ENCODE assay signal across 1 cellular context in genomic region chr17:38544175-38544838, GRCh38.
TF ChIP-seq lines count a peak whose summit lies in the region.

No MANE protein-coding gene starts in this region.

TF ChIP-seq in A549, 52 proteins besides CTCF, POLR2A, EP300 and RAD21 (continued from another document):
- TF ChIP-seq, protein P1, sequence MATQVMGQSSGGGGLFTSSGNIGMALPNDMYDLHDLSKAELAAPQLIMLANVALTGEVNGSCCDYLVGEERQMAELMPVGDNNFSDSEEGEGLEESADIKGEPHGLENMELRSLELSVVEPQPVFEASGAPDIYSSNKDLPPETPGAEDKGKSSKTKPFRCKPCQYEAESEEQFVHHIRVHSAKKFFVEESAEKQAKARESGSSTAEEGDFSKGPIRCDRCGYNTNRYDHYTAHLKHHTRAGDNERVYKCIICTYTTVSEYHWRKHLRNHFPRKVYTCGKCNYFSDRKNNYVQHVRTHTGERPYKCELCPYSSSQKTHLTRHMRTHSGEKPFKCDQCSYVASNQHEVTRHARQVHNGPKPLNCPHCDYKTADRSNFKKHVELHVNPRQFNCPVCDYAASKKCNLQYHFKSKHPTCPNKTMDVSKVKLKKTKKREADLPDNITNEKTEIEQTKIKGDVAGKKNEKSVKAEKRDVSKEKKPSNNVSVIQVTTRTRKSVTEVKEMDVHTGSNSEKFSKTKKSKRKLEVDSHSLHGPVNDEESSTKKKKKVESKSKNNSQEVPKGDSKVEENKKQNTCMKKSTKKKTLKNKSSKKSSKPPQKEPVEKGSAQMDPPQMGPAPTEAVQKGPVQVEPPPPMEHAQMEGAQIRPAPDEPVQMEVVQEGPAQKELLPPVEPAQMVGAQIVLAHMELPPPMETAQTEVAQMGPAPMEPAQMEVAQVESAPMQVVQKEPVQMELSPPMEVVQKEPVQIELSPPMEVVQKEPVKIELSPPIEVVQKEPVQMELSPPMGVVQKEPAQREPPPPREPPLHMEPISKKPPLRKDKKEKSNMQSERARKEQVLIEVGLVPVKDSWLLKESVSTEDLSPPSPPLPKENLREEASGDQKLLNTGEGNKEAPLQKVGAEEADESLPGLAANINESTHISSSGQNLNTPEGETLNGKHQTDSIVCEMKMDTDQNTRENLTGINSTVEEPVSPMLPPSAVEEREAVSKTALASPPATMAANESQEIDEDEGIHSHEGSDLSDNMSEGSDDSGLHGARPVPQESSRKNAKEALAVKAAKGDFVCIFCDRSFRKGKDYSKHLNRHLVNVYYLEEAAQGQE (IDR thresholded peaks at IDR 0.05), result no peak
- TF ChIP-seq EHF (CRISPR knock-in tag; IDR thresholded peaks at IDR 0.05), result no peak
